Comparison of ENCODE assay signal across 7 cellular contexts in the genomic region with DNA sequence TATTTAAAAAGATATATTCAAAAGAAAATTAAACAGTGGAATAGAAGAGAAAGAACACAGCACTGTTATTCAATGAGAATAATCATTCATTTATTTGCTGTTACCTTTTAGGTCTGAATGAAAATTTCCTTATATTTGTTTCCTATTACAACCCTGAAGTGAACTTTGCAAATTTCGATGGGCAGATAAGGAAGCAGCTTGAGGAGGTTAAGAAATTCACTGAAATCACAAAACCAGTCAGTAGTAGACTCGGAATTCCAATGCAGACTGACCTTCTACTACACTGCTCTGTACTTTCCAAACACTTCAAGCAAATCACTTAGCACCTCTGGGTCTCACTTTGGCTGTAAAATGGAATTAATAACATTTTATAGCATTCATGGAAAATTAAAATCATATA.
"Had no signal": no experiment of that assay in that cellular context is flagged by ENCODE, and none has a peak within 500 bp of the region (broad histone marks: within the 10 kb centered on the region; RNA-seq: fewer than 3 reads in every experiment).

No MANE protein-coding gene starts in this region.

- H3K36me3 Mint-ChIP-seq: IgD-negative memory B cell had no signal

- H3K4me1 Mint-ChIP-seq: IgD-negative memory B cell had no signal

- H3K27me3 Mint-ChIP-seq: IgD-negative memory B cell had no signal

- DNase-seq: GM23248, GOT3, H9, HCEC 1CT had no signal

- H3K4me3 ChIP-seq: GM23248 had no signal

- ATAC-seq: HepG2 had no signal

- H3K27ac ChIP-seq: GM23248, HL-60 had no signal

- H3K9ac ChIP-seq: GM23248 had no signal

- FAIRE-seq: HepG2 had no signal

- H3K4me3 Mint-ChIP-seq: H9, IgD-negative memory B cell had no signal

- H3K9me3 Mint-ChIP-seq: H9 had no signal

- H2AFZ ChIP-seq: GM23248 had no signal

- H3K27ac Mint-ChIP-seq: H9, IgD-negative memory B cell had no signal
